Comparison of ENCODE assay signal across 12 cellular contexts in genomic region chr4:89248879-89249281, GRCh38. TPM values are rescaled to one million over a fixed set of nuclear protein-coding genes. Genes with fewer than 3 reads are reported as not detected.
A peak's percentile ranks its signal among the peaks of the same experiment; 100 is the strongest.
DNase-seq lines count a peak whose midpoint lies in the region; ATAC-seq and TF ChIP-seq lines count a peak whose summit lies in the region.
"Had no signal": no experiment of that assay in that cellular context is flagged by ENCODE, and none has a peak within 500 bp of the region (broad histone marks: within the 10 kb centered on the region; RNA-seq: fewer than 3 reads in every experiment).

No MANE protein-coding gene starts in this region.

- H3K27ac ChIP-seq in fibroblast of lung (ENCODE audit: insufficient read depth, low read length), result no peak overlapping the region
- no peak overlapping the region for H3K27ac ChIP-seq in effector memory CD4-positive, alpha-beta T cell (ENCODE audit: insufficient read depth, low read length, poor library complexity, severe bottlenecking)
- H3K27ac ChIP-seq: HL-60 had no signal

- H3K4me3 ChIP-seq in fibroblast of lung (replicated peaks in 1 of 4; ENCODE audit: control extremely low read depth in 1 of 4, insufficient read depth in 1 of 4, low read depth in 3 of 4, low read length in 4 of 4), result no peak overlapping the region
- H3K4me3 ChIP-seq in effector memory CD4-positive, alpha-beta T cell (ENCODE audit: insufficient read depth, low read depth, low read length, poor library complexity, severe bottlenecking), result no peak overlapping the region

- H3K9ac ChIP-seq in fibroblast of lung (ENCODE audit: insufficient read depth, low read length), result no peak overlapping the region

- no peaks in the 10 kb centered on the region for H3K4me1 ChIP-seq in fibroblast of lung (ENCODE audit: control insufficient read depth, extremely low read depth, insufficient read depth, low read length)
- H3K4me1 ChIP-seq in effector memory CD4-positive, alpha-beta T cell (ENCODE audit: control insufficient read depth, insufficient read depth, low read length, poor library complexity, severe bottlenecking), result peaks cover 12% of the 10 kb centered on the region

- TF ChIP-seq CTCF in fibroblast of lung (conservative IDR thresholded peaks at IDR 0.05 in 1 of 2, IDR thresholded peaks at IDR 0.05 in 1 of 2; ENCODE audit: low read depth in 1 of 2, low read length in 2 of 2) (no peak), omental fat pad (IDR thresholded peaks at IDR 0.05) (no peak)

- peak; percentile 30 for DNase-seq in DMS79 treated with DMSO at 0.1 percent for 48 hours (lab: John Stamatoyannopoulos, UW)
- DNase-seq in NCI-H1092 (lab: John Stamatoyannopoulos, UW), result peak; percentile 90
- peak; percentile 97 for DNase-seq in NCI-H69 (lab: John Stamatoyannopoulos, UW)
- DNase-seq in fibroblast of lung (ENCODE audit: low read depth in 2 of 2), result no peak
- DNase-seq in omental fat pad (ENCODE audit: low spot score), result no peak
- DNase-seq in effector memory CD4-positive, alpha-beta T cell, result no peak
- DNase-seq: activated T-cell treated with anti-CD3 and anti-CD28 coated beads, Interleukin-2, amount 50 U/mL, for 24 hours; GDM1; H9 had no signal

- no peaks in the 10 kb centered on the region for H3K79me2 ChIP-seq in fibroblast of lung (ENCODE audit: control insufficient read depth, insufficient read depth, low read length)

- H3K9me3 ChIP-seq in fibroblast of lung (ENCODE audit: control insufficient read depth, insufficient read depth, low read depth, low read length), result no peaks in the 10 kb centered on the region
- no peaks in the 10 kb centered on the region for H3K9me3 ChIP-seq in effector memory CD4-positive, alpha-beta T cell (ENCODE audit: control insufficient read depth, low read length)

- no peaks in the 10 kb centered on the region for H3K27me3 ChIP-seq in fibroblast of lung (ENCODE audit: control insufficient read depth, insufficient read depth, low read length)
- no peaks in the 10 kb centered on the region for H3K27me3 ChIP-seq in effector memory CD4-positive, alpha-beta T cell (replicated peaks; ENCODE audit: control insufficient read depth, insufficient read depth, low read length, poor library complexity, severe bottlenecking)

- peak overlapping the region; percentile 23 for H3K4me2 ChIP-seq in fibroblast of lung (ENCODE audit: extremely low read depth, insufficient read depth, low read length)

- no peak overlapping the region for H2AFZ ChIP-seq in fibroblast of lung (ENCODE audit: low read length)

- no peaks in the 10 kb centered on the region for H4K20me1 ChIP-seq in fibroblast of lung (ENCODE audit: control insufficient read depth, extremely low read depth, insufficient read depth, low read length)

- H3K36me3 ChIP-seq in fibroblast of lung (ENCODE audit: control insufficient read depth, insufficient read depth, low read length), result no peaks in the 10 kb centered on the region
- H3K36me3 ChIP-seq in effector memory CD4-positive, alpha-beta T cell (ENCODE audit: control insufficient read depth, insufficient read depth, low read length), result peaks cover 36% of the 10 kb centered on the region

- ATAC-seq in omental fat pad (ENCODE audit: low FRiP score), result no peak
- ATAC-seq in GM18873 (IDR thresholded peaks at IDR 0.05; ENCODE audit: low FRiP score, unreplicated experiment), result no peak
- ATAC-seq: activated CD4-positive, CD25-positive, alpha-beta regulatory T cell treated with anti-CD3 and anti-CD28 coated beads, Interleukin-2, amount 50 U/mL, for 24 hours had no signal

RNA-seq across cellular contexts. Expression of gene GPRIN3, which starts 58.7 kb away (rescaled TPM):
- total RNA-seq in fibroblast of lung, result under 0.01 TPM in 2 replicates
- 0.01 TPM in 1 of 2 replicates, not detected in the other for polyA plus RNA-seq in fibroblast of lung
- not detected in 2 replicates for polyA plus RNA-seq in fibroblast of lung (2012)
- polyA minus RNA-seq in fibroblast of lung (ENCODE audit: low replicate concordance), result not detected in 2 replicates
- 10 to 100 TPM in 3 of 4 donors, 1 to 10 TPM in 1; 3.3 to 19.3 (median 14.7) TPM for total RNA-seq in omental fat pad

Comparison
In these comparisons a context has a peak if more than half of its experiments do, and no peak if none do; other contexts are left out.
1. DNase-seq: peak in DMS79 treated with DMSO at 0.1 percent for 48 hours (single experiment), NCI-H1092 (single experiment) and NCI-H69 (single experiment); none in fibroblast of lung (0 of 2), omental fat pad (single experiment) and effector memory CD4-positive, alpha-beta T cell (0 of 3).